ENCODE assay signal across 8 cellular contexts in genomic region chr4:3637326-3638016, GRCh38.
"Had no signal": no experiment of that assay in that cellular context is flagged by ENCODE, and none has a peak within 500 bp of the region (broad histone marks: within the 10 kb centered on the region; RNA-seq: fewer than 3 reads in every experiment).

No MANE protein-coding gene starts in this region.

- ATAC-seq: gastroesophageal sphincter; naive thymus-derived CD8-positive, alpha-beta T cell had no signal

- DNase-seq: activated CD4-positive, alpha-beta T cell treated with anti-CD3 and anti-CD28 coated beads, Interleukin-2, amount 50 U/mL, for 1 hour; activated T-cell treated with anti-CD3 and anti-CD28 coated beads for 4 hours; occipital lobe; stimulated activated CD4-positive, alpha-beta T cell treated with anti-CD3 and anti-CD28 coated beads, Interleukin-15, amount 100 ng/mL, for 24 hours; stimulated activated CD4-positive, alpha-beta T cell treated with anti-CD3 and anti-CD28 coated beads, Interleukin-4, amount 100 ng/mL, for 24 hours; T-helper 2 cell had no signal
